In genomic region chr10:80772596-80772995, GRCh38 we compare ENCODE assay signal across 27 cellular contexts.
"Had no signal": no experiment of that assay in that cellular context is flagged by ENCODE, and none has a peak within 500 bp of the region (broad histone marks: within the 10 kb centered on the region; RNA-seq: fewer than 3 reads in every experiment).

No MANE protein-coding gene starts in this region.

- ATAC-seq: psoas muscle; right cardiac atrium; right lobe of liver; stimulated activated effector memory CD8-positive, alpha-beta T cell treated with anti-CD3 and anti-CD28 coated beads, Interleukin-12 subunit alpha, Interleukin-12 subunit beta, amount 100 ng/mL, for 72 hours; stimulated activated naive B cell treated with anti-CD40 and anti-IgM and Interleukin-4, amounts not matched to agents 10 μg/mL and 1 μg/mL and 100 μg/mL, for 72 hours had no signal

- H3K36me3 ChIP-seq: neural progenitor cell, ovary, right lobe of liver, sigmoid colon, stomach, thoracic aorta, thyroid gland, tibial nerve, upper lobe of left lung, vagina had no signal

- H3K9me3 Mint-ChIP-seq: nephron; neural progenitor cell; stimulated activated naive CD8-positive, alpha-beta T cell treated with anti-CD3 and anti-CD28 coated beads, Interleukin-15, Interleukin-2, amounts not matched to agents 100 ng/mL and 50 ng/mL, for 24 hours had no signal

- H3K4me1 Mint-ChIP-seq: stimulated activated effector memory CD8-positive, alpha-beta T cell treated with anti-CD3 and anti-CD28 coated beads, Interleukin-12 subunit alpha, Interleukin-12 subunit beta, amount 100 ng/mL, for 72 hours; stimulated activated naive B cell treated with anti-CD40 and anti-IgM and Interleukin-4, amounts not matched to agents 10 μg/mL and 1 μg/mL and 100 μg/mL, for 72 hours had no signal

- H3K4me3 ChIP-seq: neural progenitor cell, ovary, psoas muscle, right lobe of liver, sigmoid colon, stomach, thoracic aorta, thyroid gland, tibial nerve, upper lobe of left lung, vagina had no signal

- H3K27ac Mint-ChIP-seq: nephron; neural progenitor cell; progenitor cell of endocrine pancreas; stimulated activated effector memory CD8-positive, alpha-beta T cell treated with anti-CD3 and anti-CD28 coated beads, Interleukin-12 subunit alpha, Interleukin-12 subunit beta, amount 100 ng/mL, for 72 hours; stimulated activated naive B cell treated with anti-CD40 and anti-IgM and Interleukin-4, amounts not matched to agents 10 μg/mL and 1 μg/mL and 100 μg/mL, for 72 hours; stimulated activated naive CD8-positive, alpha-beta T cell treated with anti-CD3 and anti-CD28 coated beads, Interleukin-15, Interleukin-2, amounts not matched to agents 100 ng/mL and 50 ng/mL, for 24 hours had no signal

- H3K27ac ChIP-seq: neural progenitor cell, ovary, parathyroid adenoma, psoas muscle, right lobe of liver, sigmoid colon, stomach, thoracic aorta, thyroid gland, tibial nerve, upper lobe of left lung, vagina had no signal

- H3K4me2 ChIP-seq: neural progenitor cell had no signal

- H3K9ac ChIP-seq: neural progenitor cell, parathyroid adenoma had no signal

- H3K27me3 Mint-ChIP-seq: progenitor cell of endocrine pancreas had no signal

- H3K4me1 ChIP-seq: neural progenitor cell, psoas muscle, right lobe of liver, sigmoid colon, stomach, thyroid gland, tibial nerve, upper lobe of left lung, vagina had no signal

- DNase-seq: occipital lobe; ovary; posterior cingulate gyrus; psoas muscle; right lobe of liver; sigmoid colon; small intestine; stimulated activated CD4-positive, alpha-beta T cell treated with anti-CD3 and anti-CD28 coated beads, Interleukin-15, amount 100 ng/mL, for 24 hours; stimulated activated CD4-positive, alpha-beta T cell treated with anti-CD3 and anti-CD28 coated beads, Interleukin-2, amount 100 ng/mL, for 24 hours; stimulated activated CD4-positive, alpha-beta T cell treated with anti-CD3 and anti-CD28 coated beads, Interleukin-2, amount 100 ng/mL, for 48 hours; stimulated activated CD4-positive, alpha-beta T cell treated with anti-CD3 and anti-CD28 coated beads, Interleukin-4, amount 100 ng/mL, for 24 hours; stimulated activated naive B cell treated with anti-CD40 and anti-IgM and Interleukin-4, amounts not matched to agents 10 μg/mL and 1 μg/mL and 100 μg/mL, for 72 hours; stimulated activated naive CD4-positive, alpha-beta T cell treated with Interleukin-2 at 50 U/mL for 16 hours; stomach; thyroid gland; trophoblast cell; upper lobe of left lung had no signal

- H3K36me3 Mint-ChIP-seq: neural progenitor cell; stimulated activated effector memory CD8-positive, alpha-beta T cell treated with anti-CD3 and anti-CD28 coated beads, Interleukin-12 subunit alpha, Interleukin-12 subunit beta, amount 100 ng/mL, for 72 hours; stimulated activated naive B cell treated with anti-CD40 and anti-IgM and Interleukin-4, amounts not matched to agents 10 μg/mL and 1 μg/mL and 100 μg/mL, for 72 hours had no signal

- H3K27me3 ChIP-seq: neural progenitor cell, right lobe of liver, sigmoid colon, thyroid gland, tibial nerve, upper lobe of left lung, vagina had no signal

- H3K4me3 Mint-ChIP-seq: nephron; neural progenitor cell; stimulated activated effector memory CD8-positive, alpha-beta T cell treated with anti-CD3 and anti-CD28 coated beads, Interleukin-12 subunit alpha, Interleukin-12 subunit beta, amount 100 ng/mL, for 72 hours; stimulated activated naive B cell treated with anti-CD40 and anti-IgM and Interleukin-4, amounts not matched to agents 10 μg/mL and 1 μg/mL and 100 μg/mL, for 72 hours; stimulated activated naive CD8-positive, alpha-beta T cell treated with anti-CD3 and anti-CD28 coated beads, Interleukin-15, Interleukin-2, amounts not matched to agents 100 ng/mL and 50 ng/mL, for 24 hours had no signal
